11 cellular contexts compared by ENCODE assay signal in genomic region chr5:135242021-135242480, GRCh38.
DNase-seq lines count a peak whose midpoint lies in the region; ATAC-seq and TF ChIP-seq lines count a peak whose summit lies in the region.
"Had no signal": no experiment of that assay in that cellular context is flagged by ENCODE, and none has a peak within 500 bp of the region (broad histone marks: within the 10 kb centered on the region; RNA-seq: fewer than 3 reads in every experiment).

No MANE protein-coding gene starts in this region.

- H3K27me3 ChIP-seq in IMR-90 (ENCODE audit: control insufficient read depth, insufficient read depth, low read length), result peaks cover 2% of the 10 kb centered on the region; the same call in 1 of the 2 replicates

- no peak overlapping the region; the same call in 1 of the 2 replicates for H3K27ac ChIP-seq in IMR-90 (ENCODE audit: insufficient read depth, low read length)
- no peak overlapping the region for H3K27ac ChIP-seq in caudate nucleus (ENCODE audit: low read depth, low read length)
- H3K27ac ChIP-seq: C4-2B had no signal

- ATAC-seq in IMR-90 (ENCODE audit: low read depth) (0 out of 2 replicates have a peak, but pooled peaks have one; percentile 2), HG02759 (IDR thresholded peaks at IDR 0.05; ENCODE audit: unreplicated experiment) (no peak), GM18870 (IDR thresholded peaks at IDR 0.05; ENCODE audit: unreplicated experiment) (no peak)
- ATAC-seq: K562 had no signal

- no peak for TF ChIP-seq RAD21 in IMR-90 (IDR thresholded peaks at IDR 0.05; ENCODE audit: low read length)

- H3K4me1 Mint-ChIP-seq in Calu3 (ENCODE audit: low read depth, unreplicated experiment), result peaks cover 17% of the 10 kb centered on the region

- H2AK5ac ChIP-seq in IMR-90 (ENCODE audit: low read depth, low read length), result peak overlapping the region; percentile 76

- H3K23ac ChIP-seq in IMR-90 (ENCODE audit: low read depth, low read length), result no peak overlapping the region; the same call in 1 of the 2 replicates

- peak overlapping the region; percentile 86 for H3K14ac ChIP-seq in IMR-90 (replicated peaks; ENCODE audit: low read depth, low read length)

- peaks cover 36% of the 10 kb centered on the region for H3K9me1 ChIP-seq in IMR-90 (ENCODE audit: insufficient read depth, low read length)

- H3K56ac ChIP-seq in IMR-90 (ENCODE audit: extremely low read depth, insufficient read depth, low read length), result no peak overlapping the region; the same call in 1 of the 2 replicates

- no peak overlapping the region for H3K27ac Mint-ChIP-seq in Calu3 (ENCODE audit: unreplicated experiment)

- dilution Hi-C loops in IMR-90 (cut with HindIII; ENCODE audit: low sequenced_read_pairs, unreplicated experiment), result no loop called here

- H2BK120ac ChIP-seq in IMR-90 (ENCODE audit: low read depth, low read length), result peak overlapping the region; percentile 94

- no peak for TF ChIP-seq CTCF in IMR-90 (conservative IDR thresholded peaks at IDR 0.05; ENCODE audit: low read depth, low read length)
- TF ChIP-seq CTCF in Calu3 (IDR thresholded peaks at IDR 0.05; ENCODE audit: unreplicated experiment), result no peak

- peak overlapping the region; percentile 55 for H3K4ac ChIP-seq in IMR-90 (ENCODE audit: low read depth, low read length)

- DNase-seq in A172 (ENCODE audit: low spot score), result peak; percentile 92
- peak; percentile 64 for DNase-seq in IMR-90
- peak; percentile 32 for DNase-seq in ecto neural progenitor cell (ENCODE audit: low spot score)
- DNase-seq in mesenteric fat pad (ENCODE audit: low spot score), result peak; percentile 55
- no peak for DNase-seq in Calu3
- no peak for DNase-seq in caudate nucleus (lab: John Stamatoyannopoulos, UW)
- DNase-seq: activated CD4-positive, alpha-beta T cell treated with anti-CD3 and anti-CD28 coated beads for 48 hours had no signal

- H4K5ac ChIP-seq in IMR-90 (ENCODE audit: low read depth, low read length), result peak overlapping the region; percentile 45; the same call in 1 of the 2 replicates

- no peak overlapping the region for H3K9ac ChIP-seq in IMR-90 (ENCODE audit: low read depth, low read length)

- H4K20me1 ChIP-seq in IMR-90 (ENCODE audit: insufficient read depth, low read length), result no peaks in the 10 kb centered on the region

- H3K4me3 Mint-ChIP-seq in Calu3 (ENCODE audit: low read depth, unreplicated experiment), result no peak overlapping the region

- CTCF ChIA-PET in IMR-90 (lab: Yijun Ruan, JAX) (interaction anchor here (1.4 to 1.6 kb wide), 2 partner anchors 23 to 33 kb away, joined by 5 to 7 read pairs; no protein-coding TSS in a partner anchor), Calu3 (lab: Charles Lee) (no interaction called here)

- no peaks in the 10 kb centered on the region for H3K9me3 ChIP-seq in IMR-90 (ENCODE audit: control insufficient read depth, insufficient read depth, low read length)

- peak overlapping the region; percentile 11 for H2AFZ ChIP-seq in IMR-90 (replicated peaks; ENCODE audit: low read length, poor library complexity)

- H3K79me1 ChIP-seq in IMR-90 (ENCODE audit: low read depth in 1 of 2, low read length in 2 of 2), result peaks cover 0 to 30% of the 10 kb centered on the region in 2 experiments; a peak in 2 of 4 replicates

- no peaks in the 10 kb centered on the region for H3K36me3 ChIP-seq in IMR-90 (ENCODE audit: control insufficient read depth, insufficient read depth, low read length)

- H2BK5ac ChIP-seq in IMR-90 (ENCODE audit: low read depth, low read length, poor library complexity, severe bottlenecking), result peak overlapping the region; percentile 22

- peak overlapping the region; percentile 45; the same call in 1 of the 2 replicates for H3K18ac ChIP-seq in IMR-90 (ENCODE audit: low read depth, low read length)

- H3K4me1 ChIP-seq in IMR-90 (ENCODE audit: control insufficient read depth, insufficient read depth, low read length), result peaks cover 52% of the 10 kb centered on the region

- peak overlapping the region; percentile 88; the same call in 2 of the 3 replicates for H2BK15ac ChIP-seq in IMR-90 (ENCODE audit: low read depth, low read length)

- H3K36me3 Mint-ChIP-seq in Calu3 (ENCODE audit: insufficient read depth, unreplicated experiment), result peaks cover 4% of the 10 kb centered on the region

- peak overlapping the region; percentile 2 to 32; a peak in 2 of 4 replicates for H4K8ac ChIP-seq in IMR-90 (ENCODE audit: low read depth in 2 of 2, low read length in 2 of 2)

- no CpG with 5 or more reads among the region's 6 CpGs for WGBS in IMR-90 (ENCODE audit: extremely low coverage in 2 of 2, insufficient read length in 1 of 2), 2 experiments

- TF ChIP-seq POLR2A in IMR-90 (IDR thresholded peaks at IDR 0.05; ENCODE audit: low read depth, low read length), result no peak

- BruUV-seq in IMR-90 (replicated peaks; lab: Mats Ljungman, UMichigan) (no TSS peak), Calu3 (replicated peaks; lab: Mats Ljungman, UMichigan) (no TSS peak)

- no peak overlapping the region for H3K4me2 ChIP-seq in IMR-90 (ENCODE audit: low read depth, low read length)

- peak overlapping the region; percentile 53 for H2BK20ac ChIP-seq in IMR-90 (ENCODE audit: low read depth, low read length)

- H2AK9ac ChIP-seq in IMR-90 (replicated peaks; ENCODE audit: low read depth, low read length, poor library complexity), result no peak overlapping the region

- peak overlapping the region; percentile 77 for H4K91ac ChIP-seq in IMR-90 (ENCODE audit: insufficient read depth, low read depth, low read length)

- H3K4me3 ChIP-seq in IMR-90 (ENCODE audit: insufficient read depth, low read depth, low read length), result no peak overlapping the region
- H3K4me3 ChIP-seq: K562 had no signal

- peaks cover 27% of the 10 kb centered on the region for H3K27me3 Mint-ChIP-seq in Calu3 (ENCODE audit: unreplicated experiment)

- intact Hi-C loops in IMR-90 (cut with micrococcal nuclease) (no loop called here), Calu3 (cut with micrococcal nuclease; ENCODE audit: unreplicated experiment) (no loop called here)

- in situ Hi-C loops in IMR-90 (cut with MboI; ENCODE audit: low sequenced_read_pairs), result no loop called here

- POLR2A ChIA-PET in IMR-90 (lab: Charles Lee; ENCODE audit: unreplicated experiment), result no interaction called here

- H3K9me3 Mint-ChIP-seq in Calu3 (ENCODE audit: low read depth, unreplicated experiment), result no peaks in the 10 kb centered on the region

TF ChIP-seq in IMR-90, 13 proteins besides CTCF, POLR2A, EP300 and RAD21:
- TF ChIP-seq BHLHE40 (IDR thresholded peaks at IDR 0.05; ENCODE audit: low read depth, low read length) (no peak), MAFK (IDR thresholded peaks at IDR 0.05; ENCODE audit: low read depth, low read length) (no peak), RCOR1 (IDR thresholded peaks at IDR 0.05; ENCODE audit: insufficient replicate concordance, low read length) (no peak), FOS (IDR thresholded peaks at IDR 0.05; ENCODE audit: low read depth, low read length) (no peak), MXI1 (IDR thresholded peaks at IDR 0.05; ENCODE audit: borderline replicate concordance, low read depth, low read length) (no peak), ELK1 (IDR thresholded peaks at IDR 0.05; ENCODE audit: borderline replicate concordance, low read depth, low read length) (no peak), NFE2L2 (IDR thresholded peaks at IDR 0.05; ENCODE audit: low read depth, low read length) (no peak), SMC3 (IDR thresholded peaks at IDR 0.05; ENCODE audit: low read depth, low read length) (no peak), USF2 (IDR thresholded peaks at IDR 0.05; ENCODE audit: low read depth, low read length) (no peak), MAZ (IDR thresholded peaks at IDR 0.05; ENCODE audit: borderline replicate concordance, low read depth, low read length) (no peak), RFX5 (IDR thresholded peaks at IDR 0.05; ENCODE audit: low read depth, low read length) (no peak), CHD1 (IDR thresholded peaks at IDR 0.05; ENCODE audit: low read depth, low read length) (no peak), CEBPB (IDR thresholded peaks at IDR 0.05; ENCODE audit: low read depth, low read length) (no peak)

Comparison
In these comparisons a context has a peak if more than half of its experiments do, and no peak if none do; other contexts are left out.
1. DNase-seq: peak in A172 (single experiment), IMR-90 (single experiment), ecto neural progenitor cell (single experiment) and mesenteric fat pad (single experiment); none in Calu3 (single experiment) and caudate nucleus (0 of 61).